In the genomic region with DNA sequence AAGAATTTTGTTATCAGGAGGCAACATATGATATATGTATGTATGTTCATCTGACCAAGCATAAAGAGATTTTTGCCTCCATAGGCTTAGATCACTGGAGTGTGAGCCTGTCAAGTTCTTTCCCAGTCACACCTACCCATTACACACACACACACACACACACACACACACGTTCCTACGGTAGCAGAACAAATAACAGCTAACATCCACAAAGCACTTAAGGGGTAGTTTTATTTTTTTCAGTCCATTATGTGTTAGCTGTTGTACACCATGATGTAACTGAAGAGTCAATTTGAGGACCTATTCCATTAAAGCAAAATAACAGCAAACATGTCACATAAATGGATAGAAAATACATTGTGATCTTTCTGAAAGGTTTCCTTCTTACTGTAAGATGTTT, we compare ENCODE assay signal across 16 cellular contexts. TPM values are rescaled to one million over a fixed set of nuclear protein-coding genes. Genes with fewer than 3 reads are reported as not detected.
DNase-seq lines count a peak whose midpoint lies in the region; ATAC-seq and TF ChIP-seq lines count a peak whose summit lies in the region.
"Had no signal": no experiment of that assay in that cellular context is flagged by ENCODE, and none has a peak within 500 bp of the region (broad histone marks: within the 10 kb centered on the region; RNA-seq: fewer than 3 reads in every experiment).

No MANE protein-coding gene starts in this region.

- no peaks in the 10 kb centered on the region for H4K20me1 ChIP-seq in mammary epithelial cell (ENCODE audit: insufficient read depth, low read length)

- no peaks in the 10 kb centered on the region for H3K9me3 ChIP-seq in mammary epithelial cell (replicated peaks; ENCODE audit: insufficient read depth, low read length)
- no peaks in the 10 kb centered on the region for H3K9me3 ChIP-seq in upper lobe of right lung
- H3K9me3 ChIP-seq in spleen: no peaks in the 10 kb centered on the region

- H3K9me3 Mint-ChIP-seq in MCF 10A (ENCODE audit: unreplicated experiment): no peaks in the 10 kb centered on the region

- intact Hi-C loops in MCF 10A (cut with micrococcal nuclease) (loop anchor here (10.0 kb wide), 1 partner anchor 296 kb away; the partner anchor contains the start of genes MDH1 and WDPCP), mammary epithelial cell (cut with micrococcal nuclease) (no loop called here), left colon (cut with DNase I, micrococcal nuclease) (no loop called here), upper lobe of right lung (cut with DNase I) (no loop called here), spleen (cut with DNase I; ENCODE audit: low total_unique reads) (no loop called here)

- no peaks in the 10 kb centered on the region for H3K27me3 ChIP-seq in mammary epithelial cell (ENCODE audit: insufficient read depth, low read length)
- no peaks in the 10 kb centered on the region for H3K27me3 ChIP-seq in upper lobe of right lung
- no peaks in the 10 kb centered on the region for H3K27me3 ChIP-seq in spleen (replicated peaks in 1 of 7)

- no peak overlapping the region for H2AFZ ChIP-seq in mammary epithelial cell (ENCODE audit: low read depth, low read length)

- DNase-seq in MCF 10A (ENCODE audit: unreplicated experiment): no peak
- no peak for DNase-seq in mammary epithelial cell
- peak; percentile 38 for DNase-seq in NCI-H2107 (lab: John Stamatoyannopoulos, UW)
- DNase-seq in left colon: no peak
- DNase-seq in upper lobe of right lung: no peak
- no peak for DNase-seq in spleen
- DNase-seq in hippocampal formation (lab: John Stamatoyannopoulos, UW): no peak
- DNase-seq: caudate nucleus; GOT3; MV-4-11; NCI-H510A; nucleus accumbens; stimulated activated CD4-positive, alpha-beta T cell treated with anti-CD3 and anti-CD28 coated beads, Interleukin-4, amount 100 ng/mL, for 24 hours had no signal

- peaks cover 37% of the 10 kb centered on the region for H3K79me2 ChIP-seq in mammary epithelial cell (ENCODE audit: insufficient read depth, low read length)

- peak overlapping the region; percentile 2 for H3K27ac Mint-ChIP-seq in MCF 10A (ENCODE audit: low read depth, unreplicated experiment)

- ATAC-seq in left colon: peak; percentile 23
- peak; percentile 57 for ATAC-seq in upper lobe of right lung
- no peak for ATAC-seq in HG03457 (IDR thresholded peaks at IDR 0.05; ENCODE audit: unreplicated experiment)
- ATAC-seq: Panc1, sciatic nerve had no signal

- POLR2A ChIA-PET in MCF 10A (lab: Yijun Ruan, JAX): interaction anchor here (0.6 to 1.7 kb wide), 3 partner anchors 31 to 1340 kb away, joined by 3 to 7 read pairs (median 4); no protein-coding TSS in a partner anchor

- WGBS in mammary epithelial cell (ENCODE audit: low coverage, missing lambda C conversion rate): 84% methylated on average over 2 of the region's 2 CpGs
- 91 to 94% (median 92%) methylated on average over 2 of the region's 2 CpGs for WGBS in spleen, 5 donors

- TF ChIP-seq CTCF in MCF 10A (IDR thresholded peaks at IDR 0.05; ENCODE audit: unreplicated experiment) (no peak), mammary epithelial cell (conservative IDR thresholded peaks at IDR 0.05 in 1 of 2, IDR thresholded peaks at IDR 0.05 in 1 of 2; ENCODE audit: extremely low read depth in 1 of 2, insufficient read depth in 1 of 2, low read depth in 1 of 2, low read length in 2 of 2) (no peak), upper lobe of right lung (IDR thresholded peaks at IDR 0.05) (no peak), spleen (IDR thresholded peaks at IDR 0.05 in 8 of 11, conservative IDR thresholded peaks at IDR 0.05 in 3 of 11) (no peak)

- no peak overlapping the region for H3K4me3 Mint-ChIP-seq in MCF 10A (ENCODE audit: unreplicated experiment)

- CTCF ChIA-PET in MCF 10A (lab: Yijun Ruan, JAX): interaction anchor here (0.7 to 1.5 kb wide), 2 partner anchors 182 to 264 kb away, joined by 3 to 5 read pairs; no protein-coding TSS in a partner anchor
- CTCF ChIA-PET in mammary epithelial cell (lab: Charles Lee; ENCODE audit: low non-redundant PET): no interaction called here

- BruUV-seq in MCF 10A (replicated peaks; lab: Mats Ljungman, UMichigan): no TSS peak
- BruUV-seq in mammary epithelial cell (replicated peaks; lab: Mats Ljungman, UMichigan): no TSS peak

- H3K4me1 Mint-ChIP-seq in MCF 10A (ENCODE audit: insufficient read depth, unreplicated experiment): peaks cover 8% of the 10 kb centered on the region

- no peaks in the 10 kb centered on the region for H3K27me3 Mint-ChIP-seq in MCF 10A (ENCODE audit: insufficient read depth, unreplicated experiment)

- in situ Hi-C loops in mammary epithelial cell (cut with MboI; ENCODE audit: low sequenced_read_pairs in 2 of 2): loop anchor here (10.0 kb wide), 1 partner anchor 196 kb away; no protein-coding TSS in a partner anchor

- dilution Hi-C loops in mammary epithelial cell (cut with HindIII; ENCODE audit: low sequenced_read_pairs): no loop called here

- peaks cover 9% of the 10 kb centered on the region for H3K4me1 ChIP-seq in mammary epithelial cell (ENCODE audit: insufficient read depth, low read length)
- peaks cover 3% of the 10 kb centered on the region for H3K4me1 ChIP-seq in upper lobe of right lung
- no peaks in the 10 kb centered on the region for H3K4me1 ChIP-seq in spleen

- no peak overlapping the region for H3K4me2 ChIP-seq in mammary epithelial cell (ENCODE audit: insufficient read depth, low read depth, low read length)

- TF ChIP-seq POLR2A in spleen (IDR thresholded peaks at IDR 0.05): no peak

- peaks cover 75% of the 10 kb centered on the region for H3K36me3 Mint-ChIP-seq in MCF 10A (ENCODE audit: insufficient read depth, unreplicated experiment)

- H3K9ac ChIP-seq in mammary epithelial cell (ENCODE audit: insufficient read depth, low read length): no peak overlapping the region

- H3K4me3 ChIP-seq in mammary epithelial cell (replicated peaks in 1 of 3; ENCODE audit: insufficient read depth in 1 of 3, low read depth in 2 of 3, low read length in 3 of 3) (no peak overlapping the region), upper lobe of right lung (no peak overlapping the region), spleen (no peak overlapping the region)

- peaks cover 7% of the 10 kb centered on the region for H3K36me3 ChIP-seq in mammary epithelial cell (ENCODE audit: insufficient read depth, low read length)
- H3K36me3 ChIP-seq in upper lobe of right lung: peaks cover 48% of the 10 kb centered on the region
- H3K36me3 ChIP-seq in spleen: peaks cover 0 to 85% (median 37%) of the 10 kb centered on the region in 6 donors

- no peak overlapping the region for H3K27ac ChIP-seq in mammary epithelial cell (ENCODE audit: insufficient read depth, low read depth, low read length)
- no peak overlapping the region for H3K27ac ChIP-seq in upper lobe of right lung
- no peak overlapping the region for H3K27ac ChIP-seq in spleen

RNA-seq across cellular contexts. Expression of gene UGP2, which starts 39.5 kb away (rescaled TPM):
- total RNA-seq in MCF 10A (2022) (77.3 and 78.4 TPM in 2 replicates), mammary epithelial cell (100 to 1,000 TPM; 141 to 248 TPM), left colon (100 to 1,000 TPM; 519 to 600 TPM), upper lobe of right lung (145 TPM), spleen (100 to 1,000 TPM in 2 of 7 donors, 10 to 100 TPM in 5; 70.5 to 106 (median 91.2) TPM)
- polyA plus RNA-seq in mammary epithelial cell (87.4 TPM), spleen (10 to 100 TPM; 46.3 to 63.2 (median 61.0) TPM)
- 60.9 TPM for polyA minus RNA-seq in mammary epithelial cell
